8 cellular contexts compared by ENCODE assay signal in the genomic region with DNA sequence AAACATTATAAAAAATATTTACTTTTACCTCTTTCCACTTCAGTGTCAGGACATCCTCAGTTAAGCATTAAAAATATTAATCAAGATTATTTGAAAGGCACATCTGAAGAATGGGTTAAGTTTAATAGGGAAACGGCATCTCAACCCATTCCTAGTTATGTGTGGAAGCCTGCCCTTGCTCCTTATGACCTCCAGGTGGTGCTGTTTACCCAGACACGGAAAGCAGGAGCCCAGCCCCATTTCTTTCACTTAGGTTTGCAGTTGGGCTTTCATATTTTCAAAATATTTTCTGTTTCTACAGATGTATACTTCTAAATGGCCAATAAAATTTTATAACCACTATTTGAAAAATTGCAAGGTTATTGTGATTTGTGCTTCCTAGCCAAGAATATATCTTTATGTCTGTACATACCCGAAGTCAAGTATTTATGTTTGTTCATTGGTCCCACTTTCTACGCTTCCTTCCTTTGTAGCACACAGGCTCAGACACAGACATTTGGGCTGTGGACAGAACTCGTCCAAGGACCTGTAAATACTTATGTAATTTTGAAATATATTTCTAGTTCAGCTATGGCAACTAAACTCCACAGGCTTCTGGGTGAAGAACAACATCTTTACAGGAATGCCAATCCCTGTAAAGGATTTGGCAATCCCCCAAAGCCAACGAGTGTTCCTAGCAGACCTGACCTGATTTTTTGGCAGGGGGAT.
DNase-seq lines count a peak whose midpoint lies in the region; ATAC-seq and TF ChIP-seq lines count a peak whose summit lies in the region.

No MANE protein-coding gene starts in this region.

- H3K9me2 ChIP-seq in GM23338 (ENCODE audit: insufficient read depth) (no peaks in the 10 kb centered on the region), MM.1S (replicated peaks; ENCODE audit: insufficient read depth, low read length) (no peaks in the 10 kb centered on the region)

- TF ChIP-seq POLR2A in spleen (IDR thresholded peaks at IDR 0.05): no peak

- DNase-seq in ELR (ENCODE audit: low read depth): peak; percentile 70
- peak; percentile 68 for DNase-seq in GM23338 (ENCODE audit: low spot score)
- peak; percentile 33 for DNase-seq in MM.1S
- DNase-seq in SK-N-DZ (ENCODE audit: low spot score): peak; percentile 52
- peak; percentile 45 to 75 for DNase-seq in T47D (ENCODE audit: low read depth in 1 of 2, low spot score in 1 of 2)
- DNase-seq in immature natural killer cell: peak; percentile 2 to 11 (median 11)
- DNase-seq in spleen: no peak
- DNase-seq in HK-2 (ENCODE audit: unreplicated experiment): no peak

- no peak overlapping the region for H3K9ac ChIP-seq in MM.1S (ENCODE audit: low read length)

- no peaks in the 10 kb centered on the region for H3K27me3 ChIP-seq in GM23338 (ENCODE audit: insufficient read depth)
- H3K27me3 ChIP-seq in MM.1S (replicated peaks; ENCODE audit: insufficient read depth, low read length): no peaks in the 10 kb centered on the region
- H3K27me3 ChIP-seq in spleen (replicated peaks in 1 of 7): no peaks in the 10 kb centered on the region

- 17 to 22% (median 18%) methylated on average over 6 of the region's 6 CpGs for WGBS in spleen, 5 donors

- no peak overlapping the region for H3K27ac ChIP-seq in GM23338 (ENCODE audit: low read depth)
- no peak overlapping the region for H3K27ac ChIP-seq in MM.1S (ENCODE audit: low read length)
- no peak overlapping the region for H3K27ac ChIP-seq in spleen

- peak; percentile 72 for ATAC-seq in GM23338

- no peaks in the 10 kb centered on the region for H3K4me1 ChIP-seq in GM23338 (ENCODE audit: insufficient read depth)
- no peaks in the 10 kb centered on the region for H3K4me1 ChIP-seq in MM.1S (ENCODE audit: low read length)
- H3K4me1 ChIP-seq in spleen: peaks cover 0 to 4% (median 0%) of the 10 kb centered on the region in 6 donors

- no peak overlapping the region for H3K27ac Mint-ChIP-seq in GM23338
- no peak overlapping the region for H3K27ac Mint-ChIP-seq in immature natural killer cell

- in situ Hi-C loops in T47D (cut with HindIII; ENCODE audit: low pct_unique_long_range_greater_than_20kb, low sequenced_read_pairs): no loop called here

- H2AFZ ChIP-seq in GM23338 (no peak overlapping the region), MM.1S (ENCODE audit: low read length) (no peak overlapping the region)

- peak; percentile 88 to 96 for TF ChIP-seq CTCF in GM23338 (conservative IDR thresholded peaks at IDR 0.05; ENCODE audit: low read depth in 2 of 2)
- peak; percentile 68 for TF ChIP-seq CTCF in MM.1S (IDR thresholded peaks at IDR 0.05; ENCODE audit: low read length)
- peak; percentile 61 to 94 (median 86) for TF ChIP-seq CTCF in spleen (IDR thresholded peaks at IDR 0.05 in 8 of 11, conservative IDR thresholded peaks at IDR 0.05 in 3 of 11)

- no peaks in the 10 kb centered on the region for H3K79me2 ChIP-seq in GM23338 (replicated peaks; ENCODE audit: insufficient read depth)
- no peaks in the 10 kb centered on the region for H3K79me2 ChIP-seq in MM.1S (ENCODE audit: low read length)

- H3K36me3 ChIP-seq in GM23338 (ENCODE audit: insufficient read depth) (no peaks in the 10 kb centered on the region), MM.1S (replicated peaks; ENCODE audit: insufficient read depth, low read length) (no peaks in the 10 kb centered on the region), spleen (no peaks in the 10 kb centered on the region)

- H3K9me3 ChIP-seq in MM.1S (replicated peaks; ENCODE audit: insufficient read depth, low read length) (no peaks in the 10 kb centered on the region), spleen (no peaks in the 10 kb centered on the region)

- H3K27me3 Mint-ChIP-seq in GM23338 (ENCODE audit: insufficient read depth, low read depth, poor library complexity) (peaks cover 2% of the 10 kb centered on the region), immature natural killer cell (ENCODE audit: low read depth in 3 of 3) (peaks cover 0 to 4% (median 2%) of the 10 kb centered on the region in 3 donors)

- intact Hi-C loops in spleen (cut with DNase I; ENCODE audit: low total_unique reads): loop anchor here (5.0 to 10.0 kb wide), 3 partner anchors 859 to 1749 kb away; no protein-coding TSS in a partner anchor

- H3K36me3 Mint-ChIP-seq in GM23338 (ENCODE audit: low read depth) (no peaks in the 10 kb centered on the region), immature natural killer cell (no peaks in the 10 kb centered on the region)

- H3K4me1 Mint-ChIP-seq in GM23338: peaks cover 4% of the 10 kb centered on the region; the same call in 2 of the 3 replicates
- H3K4me1 Mint-ChIP-seq in immature natural killer cell: no peaks in the 10 kb centered on the region

- H3K4me3 Mint-ChIP-seq in GM23338 (no peak overlapping the region), immature natural killer cell (no peak overlapping the region)

- H3F3A ChIP-seq in GM23338 (replicated peaks; ENCODE audit: low read depth): no peaks in the 10 kb centered on the region
- H3F3A ChIP-seq in MM.1S (ENCODE audit: insufficient read depth, low read length): no peaks in the 10 kb centered on the region

- H3K9me3 Mint-ChIP-seq in GM23338 (peaks cover 3% of the 10 kb centered on the region; the same call in 2 of the 3 replicates), immature natural killer cell (no peaks in the 10 kb centered on the region)

- no peak overlapping the region for H3K4me3 ChIP-seq in GM23338
- no peak overlapping the region for H3K4me3 ChIP-seq in MM.1S (ENCODE audit: low read length)
- peak overlapping the region in 2 of 8 donors; percentile 16 to 47 for H3K4me3 ChIP-seq in spleen

- H4K20me1 ChIP-seq in GM23338 (replicated peaks; ENCODE audit: insufficient read depth) (no peaks in the 10 kb centered on the region), MM.1S (ENCODE audit: insufficient read depth, low read length) (no peaks in the 10 kb centered on the region)

- H3K4me2 ChIP-seq in GM23338 (no peak overlapping the region), MM.1S (ENCODE audit: low read depth, low read length) (no peak overlapping the region)

TF ChIP-seq in GM23338, 12 proteins besides CTCF, POLR2A, EP300 and RAD21 (continues in another document):
- TF ChIP-seq ZNF331 (CRISPR knock-in tag; IDR thresholded peaks at IDR 0.05; ENCODE audit: low read depth) (no peak), REST (IDR thresholded peaks at IDR 0.05; ENCODE audit: unreplicated experiment) (no peak), CREB1 (CRISPR knock-in tag; IDR thresholded peaks at IDR 0.05; ENCODE audit: low read depth) (no peak), ZNF114 (CRISPR knock-in tag; IDR thresholded peaks at IDR 0.05) (no peak), NANOG (IDR thresholded peaks at IDR 0.05; ENCODE audit: borderline replicate concordance) (no peak), JUNB (IDR thresholded peaks at IDR 0.05; ENCODE audit: unreplicated experiment) (no peak), STAT1 (IDR thresholded peaks at IDR 0.05; ENCODE audit: unreplicated experiment) (no peak), EZH2 (IDR thresholded peaks at IDR 0.05; ENCODE audit: low read depth, unreplicated experiment) (no peak), POLR2AphosphoS5 (IDR thresholded peaks at IDR 0.05; ENCODE audit: low read depth) (no peak), EZH2phosphoT487 (IDR thresholded peaks at IDR 0.05; ENCODE audit: unreplicated experiment) (no peak)
- TF ChIP-seq, protein P1, sequence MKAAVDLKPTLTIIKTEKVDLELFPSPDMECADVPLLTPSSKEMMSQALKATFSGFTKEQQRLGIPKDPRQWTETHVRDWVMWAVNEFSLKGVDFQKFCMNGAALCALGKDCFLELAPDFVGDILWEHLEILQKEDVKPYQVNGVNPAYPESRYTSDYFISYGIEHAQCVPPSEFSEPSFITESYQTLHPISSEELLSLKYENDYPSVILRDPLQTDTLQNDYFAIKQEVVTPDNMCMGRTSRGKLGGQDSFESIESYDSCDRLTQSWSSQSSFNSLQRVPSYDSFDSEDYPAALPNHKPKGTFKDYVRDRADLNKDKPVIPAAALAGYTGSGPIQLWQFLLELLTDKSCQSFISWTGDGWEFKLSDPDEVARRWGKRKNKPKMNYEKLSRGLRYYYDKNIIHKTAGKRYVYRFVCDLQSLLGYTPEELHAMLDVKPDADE (IDR thresholded peaks at IDR 0.05): no peak

Comparison
In these comparisons a context has a peak if more than half of its experiments do, and no peak if none do; other contexts are left out.
1. DNase-seq: peak in ELR (single experiment), GM23338 (single experiment), MM.1S (single experiment), SK-N-DZ (single experiment), T47D (2 of 2) and immature natural killer cell (3 of 3); none in spleen (single experiment) and HK-2 (single experiment).
2. Peak in every context shown above with its lines, with median percentiles within 50 percentile points of each other: CTCF ChIP-seq.